ENCODE assay signal across 8 cellular contexts in genomic region chr12:121209629-121210572, GRCh38. TPM values are rescaled to one million over a fixed set of nuclear protein-coding genes. Genes with fewer than 3 reads are reported as not detected.
DNase-seq lines count a peak whose midpoint lies in the region; ATAC-seq and TF ChIP-seq lines count a peak whose summit lies in the region.

A gene with protein sequence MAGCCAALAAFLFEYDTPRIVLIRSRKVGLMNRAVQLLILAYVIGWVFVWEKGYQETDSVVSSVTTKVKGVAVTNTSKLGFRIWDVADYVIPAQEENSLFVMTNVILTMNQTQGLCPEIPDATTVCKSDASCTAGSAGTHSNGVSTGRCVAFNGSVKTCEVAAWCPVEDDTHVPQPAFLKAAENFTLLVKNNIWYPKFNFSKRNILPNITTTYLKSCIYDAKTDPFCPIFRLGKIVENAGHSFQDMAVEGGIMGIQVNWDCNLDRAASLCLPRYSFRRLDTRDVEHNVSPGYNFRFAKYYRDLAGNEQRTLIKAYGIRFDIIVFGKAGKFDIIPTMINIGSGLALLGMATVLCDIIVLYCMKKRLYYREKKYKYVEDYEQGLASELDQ (plus strand): TSS chr12:121210129. CDS start chr12:121210165, 36 bp downstream.

- ATAC-seq in HG03175 (IDR thresholded peaks at IDR 0.05; ENCODE audit: unreplicated experiment), result peak; percentile 81
- ATAC-seq in activated CD4-positive, alpha-beta T cell treated with anti-CD3 and anti-CD28 coated beads for 36 hours, result peak; percentile 79

- H3K9me3 Mint-ChIP-seq in activated CD4-positive, alpha-beta T cell treated with anti-CD3 and anti-CD28 coated beads for 36 hours (ENCODE audit: low read depth), result no peaks in the 10 kb centered on the region

- in situ Hi-C loops in GM18951 (cut with MboI; ENCODE audit: low sequenced_read_pairs, unreplicated experiment), result no loop called here

- CTCF ChIA-PET in activated CD4-positive, alpha-beta T cell treated with anti-CD3 and anti-CD28 coated beads for 36 hours (lab: Charles Lee), result interaction anchor here (0.7 kb wide), 1 partner anchor 21 kb away, joined by 3 read pairs; no protein-coding TSS in a partner anchor

- H3K4me3 Mint-ChIP-seq in activated CD4-positive, alpha-beta T cell treated with anti-CD3 and anti-CD28 coated beads for 36 hours, result peak within 1 kb of the TSS; percentile 79

- peaks cover 11% of the 10 kb centered on the region for H3K36me3 Mint-ChIP-seq in activated CD4-positive, alpha-beta T cell treated with anti-CD3 and anti-CD28 coated beads for 36 hours (ENCODE audit: low read depth)

- peak within 1 kb of the TSS; percentile 89 for H3K27ac Mint-ChIP-seq in activated CD4-positive, alpha-beta T cell treated with anti-CD3 and anti-CD28 coated beads for 36 hours

- POLR2A ChIA-PET in activated CD4-positive, alpha-beta T cell treated with anti-CD3 and anti-CD28 coated beads for 36 hours (lab: Charles Lee), result no interaction called here

- peaks cover 31% of the 10 kb centered on the region for H3K4me1 Mint-ChIP-seq in activated CD4-positive, alpha-beta T cell treated with anti-CD3 and anti-CD28 coated beads for 36 hours

- peak; percentile 97 for TF ChIP-seq POLR2A in GM18951 (IDR thresholded peaks at IDR 0.05; ENCODE audit: extremely low read depth, insufficient read depth, insufficient read length)

- peak; percentile 12 for TF ChIP-seq CTCF in AG09319 (IDR thresholded peaks at IDR 0.05; ENCODE audit: low read depth, low read length)

- H3K27me3 Mint-ChIP-seq in activated CD4-positive, alpha-beta T cell treated with anti-CD3 and anti-CD28 coated beads for 36 hours, result no peaks in the 10 kb centered on the region

- H3K27ac ChIP-seq in cingulate gyrus (ENCODE audit: low read depth, low read length), result peak within 1 kb of the TSS; percentile 85

- DNase-seq in AG09319 (ENCODE audit: extremely low read depth, low read depth), result peak; percentile 34
- DNase-seq in NCI-H345 treated with DMSO at 0.1 percent for 48 hours (lab: John Stamatoyannopoulos, UW; ENCODE audit: unreplicated experiment), result peak; percentile 28
- DNase-seq in activated CD4-positive, alpha-beta T cell treated with anti-CD3 and anti-CD28 coated beads for 36 hours, result peak; percentile 93
- DNase-seq in left kidney (ENCODE audit: low read depth, low spot score), result peak; percentile 94
- DNase-seq in stimulated activated CD4-positive, alpha-beta T cell treated with anti-CD3 and anti-CD28 coated beads, Interleukin-2, amount 100 ng/mL, for 4 hours (ENCODE audit: low read depth), result peak; percentile 78

- intact Hi-C loops in activated CD4-positive, alpha-beta T cell treated with anti-CD3 and anti-CD28 coated beads for 36 hours (cut with DNase I, micrococcal nuclease), result loop anchor here (1.0 to 5.0 kb wide), 7 partner anchors 81 to 523 kb away; partner anchors contain the start of genes C12orf43 (in 1 of the 2), CAMKK2 (in 1 of the 2), MLEC (in 1 of the 2) and OASL (in 1 of the 2)

RNA-seq across cellular contexts. Expression of the gene that starts here (rescaled TPM):
- total RNA-seq in activated CD4-positive, alpha-beta T cell treated with anti-CD3 and anti-CD28 coated beads for 36 hours, result 10 to 100 TPM; 21.2 to 21.6 TPM

Comparison
In these comparisons a context has a peak if more than half of its experiments do, and no peak if none do; other contexts are left out.
1. Peak in every context shown above with its lines: DNase-seq, ATAC-seq and H3K27ac ChIP-seq.
2. DNase-seq: peak in every context shown above with its lines; median percentile 94 in left kidney; 93 in activated CD4-positive, alpha-beta T cell treated with anti-CD3 and anti-CD28 coated beads for 36 hours; 78 in stimulated activated CD4-positive, alpha-beta T cell treated with anti-CD3 and anti-CD28 coated beads, Interleukin-2, amount 100 ng/mL, for 4 hours; 34 in AG09319; 28 in NCI-H345 treated with DMSO at 0.1 percent for 48 hours.